20 cellular contexts compared by ENCODE assay signal in genomic region chr3:127200086-127200691, GRCh38. TPM values are rescaled to one million over a fixed set of nuclear protein-coding genes. Genes with fewer than 3 reads are reported as not detected.
DNase-seq lines count a peak whose midpoint lies in the region; ATAC-seq, FAIRE-seq and TF ChIP-seq lines count a peak whose summit lies in the region.
"Had no signal": no experiment of that assay in that cellular context is flagged by ENCODE, and none has a peak within 500 bp of the region (broad histone marks: within the 10 kb centered on the region; RNA-seq: fewer than 3 reads in every experiment).

No MANE protein-coding gene starts in this region.

- no peak overlapping the region for H3K27ac ChIP-seq in GM12878 (ENCODE audit: control insufficient read depth, insufficient read depth)
- H3K27ac ChIP-seq: C4-2B had no signal

- peaks cover 32% of the 10 kb centered on the region for H3K27me3 Mint-ChIP-seq in stimulated activated memory B cell treated with anti-CD40 and anti-IgM and Interleukin-4, amounts not matched to agents 10 μg/mL and 1 μg/mL and 100 μg/mL, for 72 hours

- H3K27ac Mint-ChIP-seq in stimulated activated memory B cell treated with anti-CD40 and anti-IgM and Interleukin-4, amounts not matched to agents 10 μg/mL and 1 μg/mL and 100 μg/mL, for 72 hours = no peak overlapping the region
- H3K27ac Mint-ChIP-seq: CD8-positive, alpha-beta T cell had no signal

- TF ChIP-seq RAD21 in GM12878 (IDR thresholded peaks at IDR 0.05; ENCODE audit: insufficient read depth, low read depth, low read length) = no peak

- no peak for DNase-seq in GM12892 (ENCODE audit: insufficient read length)
- no peak for DNase-seq in GM12878 (ENCODE audit: low read depth, low spot score)
- peak; percentile 9 for DNase-seq in mucosa of gallbladder (ENCODE audit: low spot score)
- DNase-seq in DMS 273 treated with DMSO at 0.1 percent for 48 hours (lab: John Stamatoyannopoulos, UW) = no peak
- DNase-seq in activated CD4-positive, alpha-beta T cell treated with anti-CD3 and anti-CD28 coated beads, Interleukin-2, amount 50 U/mL, for 48 hours = no peak
- DNase-seq: BE2C; CD8-positive, alpha-beta T cell; COR-L47; DND-41; GDM1; IMR-90; KBM-7 had no signal

- WGBS in GM12878 (ENCODE audit: insufficient coverage, insufficient replicate concordance, low lambda C conversion rate, missing lambda C conversion rate) = 31% methylated on average over 6 of the region's 6 CpGs

- no peak overlapping the region for H3K4me3 ChIP-seq in GM12878

- CTCF ChIA-PET in GM12878 (lab: Yijun Ruan, JAX) = no interaction called here

- H3K9me3 ChIP-seq in GM12878 (replicated peaks; ENCODE audit: control insufficient read depth, insufficient read depth, low read length) = no peaks in the 10 kb centered on the region; the same call in 2 of the 3 replicates
- H3K9me3 ChIP-seq: BE2C had no signal

- intact Hi-C loops in GM12878 (cut with micrococcal nuclease; ENCODE audit: unreplicated experiment) = no loop called here

- H3K36me3 Mint-ChIP-seq in stimulated activated memory B cell treated with anti-CD40 and anti-IgM and Interleukin-4, amounts not matched to agents 10 μg/mL and 1 μg/mL and 100 μg/mL, for 72 hours = no peaks in the 10 kb centered on the region
- H3K36me3 Mint-ChIP-seq: CD8-positive, alpha-beta T cell had no signal

- H2AFZ ChIP-seq in GM12878 (ENCODE audit: control insufficient read depth, low read depth, low read length) = no peak overlapping the region

- H3K36me3 ChIP-seq in GM12878 (ENCODE audit: control insufficient read depth in 2 of 2, insufficient read depth in 2 of 2, low read length in 1 of 2) = no peaks in the 10 kb centered on the region
- H3K36me3 ChIP-seq: BE2C had no signal

- no peak overlapping the region for H3K9ac ChIP-seq in GM12878 (ENCODE audit: control insufficient read depth, insufficient read depth, low read length)

- SMC1A ChIA-PET in GM12878 (lab: Charles Lee; ENCODE audit: uncharacterized antibody, unreplicated experiment) = interaction anchor here (1.1 to 1.9 kb wide), 2 partner anchors 15 kb away, joined by 5 to 6 read pairs; no protein-coding TSS in a partner anchor

- in situ Hi-C loops in GM12878 (cut with MboI) = no loop called here

- no peaks in the 10 kb centered on the region for H3K4me1 ChIP-seq in GM12878 (ENCODE audit: control insufficient read depth, insufficient read depth, low read length)
- H3K4me1 ChIP-seq: BE2C had no signal

- TF ChIP-seq POLR2A in GM12892 (IDR thresholded peaks at IDR 0.05; ENCODE audit: low read depth, low read length) (no peak), GM12878 (IDR thresholded peaks at IDR 0.05; ENCODE audit: low read depth, low read length) (no peak)

- no peak for TF ChIP-seq CTCF in GM12878 (IDR thresholded peaks at IDR 0.05 in 2 of 3, conservative IDR thresholded peaks at IDR 0.05 in 1 of 3; ENCODE audit: control insufficient read depth in 2 of 3, extremely low read depth in 1 of 3, insufficient read depth in 1 of 3, low read depth in 3 of 3, low read length in 3 of 3)

- peaks cover 6% of the 10 kb centered on the region for H3K9me3 Mint-ChIP-seq in stimulated activated memory B cell treated with anti-CD40 and anti-IgM and Interleukin-4, amounts not matched to agents 10 μg/mL and 1 μg/mL and 100 μg/mL, for 72 hours

- H3K27me3 ChIP-seq in GM12878 (replicated peaks in 1 of 2; ENCODE audit: control insufficient read depth in 2 of 2, insufficient read depth in 2 of 2, low read length in 1 of 2) = no peaks in the 10 kb centered on the region
- H3K27me3 ChIP-seq: BE2C had no signal

- ATAC-seq in GM12878 (peak; percentile 63), HG03039 (IDR thresholded peaks at IDR 0.05; ENCODE audit: unreplicated experiment) (no peak)
- peak; percentile 37 for ATAC-seq in stimulated activated memory B cell treated with anti-CD40 and anti-IgM and Interleukin-4, amounts not matched to agents 10 μg/mL and 1 μg/mL and 100 μg/mL, for 72 hours
- ATAC-seq: CD8-positive, alpha-beta T cell; HCT116 had no signal

- H3K4me1 Mint-ChIP-seq in stimulated activated memory B cell treated with anti-CD40 and anti-IgM and Interleukin-4, amounts not matched to agents 10 μg/mL and 1 μg/mL and 100 μg/mL, for 72 hours = no peaks in the 10 kb centered on the region

- H3K4me2 ChIP-seq in GM12878 (ENCODE audit: control insufficient read depth, insufficient read depth) = no peak overlapping the region

- RAD21 ChIA-PET in GM12878 (lab: Charles Lee; ENCODE audit: unreplicated experiment) = interaction anchor here (1.3 to 2.6 kb wide), 4 partner anchors 10 to 27 kb away, joined by 3 to 11 read pairs (median 7); no protein-coding TSS in a partner anchor

- no peaks in the 10 kb centered on the region for H3K79me2 ChIP-seq in GM12878 (ENCODE audit: control insufficient read depth, insufficient read depth, low read length)

- no peak overlapping the region for H3K4me3 Mint-ChIP-seq in stimulated activated memory B cell treated with anti-CD40 and anti-IgM and Interleukin-4, amounts not matched to agents 10 μg/mL and 1 μg/mL and 100 μg/mL, for 72 hours
- H3K4me3 Mint-ChIP-seq: CD8-positive, alpha-beta T cell had no signal

- TF ChIP-seq EP300 in GM12878 (IDR thresholded peaks at IDR 0.05; ENCODE audit: borderline replicate concordance in 1 of 2, control insufficient read depth in 1 of 2, low read depth in 2 of 2, low read length in 2 of 2) = no peak

- H4K20me1 ChIP-seq in GM12878 (ENCODE audit: control insufficient read depth, insufficient read depth) = no peaks in the 10 kb centered on the region

- no TSS peak for BruUV-seq in GM12878 (replicated peaks; lab: Mats Ljungman, UMichigan)

- FAIRE-seq in GM12892 (lab: Jason Lieb, UNC) (peak; percentile 33), GM12878 (lab: Jason Lieb, UNC) (no peak)
- FAIRE-seq: A204.1, D721Med, H1 had no signal

- POLR2A ChIA-PET in GM12878 (lab: Charles Lee) = interaction anchor here (1.5 to 1.6 kb wide), 2 partner anchors 9 to 17 kb away, joined by 5 to 6 read pairs; no protein-coding TSS in a partner anchor

TF ChIP-seq in GM12878, 131 proteins besides CTCF, POLR2A, EP300 and RAD21 (continues in another document):
- TF ChIP-seq SMAD5 (IDR thresholded peaks at IDR 0.05; ENCODE audit: low read depth) (no peak), ESRRA (IDR thresholded peaks at IDR 0.05; ENCODE audit: low read length) (no peak), MTA3 (IDR thresholded peaks at IDR 0.05; ENCODE audit: borderline replicate concordance, low read length) (no peak), TCF7 (IDR thresholded peaks at IDR 0.05; ENCODE audit: borderline replicate concordance) (no peak), RAD51 (IDR thresholded peaks at IDR 0.05) (no peak), MTA2 (IDR thresholded peaks at IDR 0.05; ENCODE audit: low read depth) (0 out of 2 replicates have a peak, but pooled peaks have one; percentile 16), RELA (IDR thresholded peaks at IDR 0.05; ENCODE audit: borderline replicate concordance, partially characterized antibody) (no peak), ZNF207 (IDR thresholded peaks at IDR 0.05; ENCODE audit: borderline replicate concordance) (no peak), RELB (IDR thresholded peaks at IDR 0.05; ENCODE audit: low read depth) (0 out of 2 replicates have a peak, but pooled peaks have one; percentile 20), MYB (IDR thresholded peaks at IDR 0.05; ENCODE audit: borderline replicate concordance, low read depth, low read length) (no peak), FOXK2 (IDR thresholded peaks at IDR 0.05) (no peak), NFIC (IDR thresholded peaks at IDR 0.05; ENCODE audit: low read depth, low read length) (no peak), MAX (IDR thresholded peaks at IDR 0.05; ENCODE audit: low read depth, low read length) (no peak), ZNF384 (IDR thresholded peaks at IDR 0.05; ENCODE audit: borderline replicate concordance, low read depth, low read length) (no peak), IKZF1 (conservative IDR thresholded peaks at IDR 0.05) (peak; percentile 31; the same call in 1 of the 2 replicates), POU2F2 (IDR thresholded peaks at IDR 0.05; ENCODE audit: borderline replicate concordance, low read depth, low read length) (no peak)

RNA-seq across cellular contexts. Expression of gene PRR23E, which starts 7.3 kb away (rescaled TPM):
- not detected for polyA plus RNA-seq in GM12892 (2012; ENCODE audit: missing spikeins)
- total RNA-seq in GM12878 (2013; cell fraction: nucleolus; rRNA removed) = not detected in 2 replicates
- total RNA-seq in GM12878 (2014; rRNA removed) (not detected in 2 replicates), GM12878 (2014; rRNA removed; fragmentation: Illumina TruSeq; extraction: Trizol) (not detected in 2 replicates), GM12878 (2021) (not detected in 2 replicates), mucosa of gallbladder (not detected)
- polyA plus RNA-seq in GM12878 (2011; ENCODE audit: low read depth) = not detected
- polyA plus RNA-seq in GM12878 (2011; rRNA removed) (not detected in 2 replicates), GM12878 (2014; fragmentation: Illumina TruSeq; extraction: Trizol) (not detected in 2 replicates), GM12878 (2014; fragmentation: Nextera tagmentation; extraction: Ambion mirVana) (not detected), GM12878 (2014; rRNA removed) (not detected in 2 replicates), GM12878 (2016; fragmentation: Nextera tagmentation; extraction: Ambion mirVana) (not detected)
- polyA plus RNA-seq in GM12878 (2011; cell fraction: cytosol; rRNA removed) = not detected in 2 replicates
- polyA plus RNA-seq in GM12878 (2011; cell fraction: nucleus; rRNA removed) = not detected in 2 replicates
- not detected in 2 replicates for polyA plus RNA-seq in GM12878 (2012)
- polyA minus RNA-seq in GM12878 (2011; rRNA and poly(A)+ RNA removed) = not detected in 2 replicates
- polyA minus RNA-seq in GM12878 (2011; cell fraction: cytosol; rRNA and poly(A)+ RNA removed) = not detected in 2 replicates
- polyA minus RNA-seq in GM12878 (2011; cell fraction: nucleus; rRNA and poly(A)+ RNA removed) = not detected in 2 replicates
- total RNA-seq: CD8-positive, alpha-beta T cell; H1; HT-29; IMR-90 had no signal
- polyA plus RNA-seq: H1, IMR-90 had no signal
